ENCODE assay signal across 32 cellular contexts in genomic region chr7:157730614-157731013, GRCh38.
"Had no signal": no experiment of that assay in that cellular context is flagged by ENCODE, and none has a peak within 500 bp of the region (broad histone marks: within the 10 kb centered on the region; RNA-seq: fewer than 3 reads in every experiment).

No MANE protein-coding gene starts in this region.

- H3K27me3 Mint-ChIP-seq: activated CD4-positive, alpha-beta T cell treated with anti-CD3 and anti-CD28 coated beads, Interleukin-2, amount 10 ng/mL, durations not matched to agents 24 days and 14 days; activated CD8-positive, alpha-beta T cell treated with anti-CD3 and anti-CD28 coated beads for 36 hours; activated naive CD8-positive, alpha-beta T cell treated with anti-CD3 and anti-CD28 coated beads, Interleukin-2, amount 50 U/mL, for 24 hours had no signal

- ATAC-seq: activated CD8-positive, alpha-beta T cell treated with anti-CD3 and anti-CD28 coated beads for 36 hours; activated naive CD8-positive, alpha-beta T cell treated with anti-CD3 and anti-CD28 coated beads, Interleukin-2, amount 50 U/mL, for 24 hours; SK-N-SH treated with all-trans-retinoic acid at 6 μM for 48 hours had no signal

- H3K9me3 Mint-ChIP-seq: activated CD4-positive, alpha-beta T cell treated with anti-CD3 and anti-CD28 coated beads, Interleukin-2, amount 10 ng/mL, durations not matched to agents 24 days and 14 days; activated CD8-positive, alpha-beta T cell treated with anti-CD3 and anti-CD28 coated beads for 36 hours; activated naive CD4-positive, alpha-beta T cell treated with anti-CD3 and anti-CD28 coated beads, Interleukin-2, amount 10 ng/mL, durations not matched to agents 7 days and 5 days; activated naive CD8-positive, alpha-beta T cell treated with anti-CD3 and anti-CD28 coated beads, Interleukin-2, amount 50 U/mL, for 24 hours had no signal

- H3K4me1 Mint-ChIP-seq: activated CD4-positive, alpha-beta T cell treated with anti-CD3 and anti-CD28 coated beads, Interleukin-2, amount 10 ng/mL, durations not matched to agents 24 days and 14 days; activated naive CD4-positive, alpha-beta T cell treated with anti-CD3 and anti-CD28 coated beads, Interleukin-2, amount 10 ng/mL, durations not matched to agents 7 days and 5 days; activated naive CD8-positive, alpha-beta T cell treated with anti-CD3 and anti-CD28 coated beads, Interleukin-2, amount 50 U/mL, for 24 hours had no signal

- H3K9me3 ChIP-seq: MG63, Peyer's patch had no signal

- H3K4me3 Mint-ChIP-seq: activated CD4-positive, alpha-beta T cell treated with anti-CD3 and anti-CD28 coated beads, Interleukin-2, amount 10 ng/mL, durations not matched to agents 24 days and 14 days; activated CD8-positive, alpha-beta T cell treated with anti-CD3 and anti-CD28 coated beads for 36 hours; activated naive CD4-positive, alpha-beta T cell treated with anti-CD3 and anti-CD28 coated beads, Interleukin-2, amount 10 ng/mL, durations not matched to agents 7 days and 5 days; activated naive CD8-positive, alpha-beta T cell; activated naive CD8-positive, alpha-beta T cell treated with anti-CD3 and anti-CD28 coated beads, Interleukin-2, amount 50 U/mL, for 24 hours had no signal

- DNase-seq: activated CD4-positive, alpha-beta T cell treated with anti-CD3 and anti-CD28 coated beads for 1 hour; activated CD4-positive, alpha-beta T cell treated with anti-CD3 and anti-CD28 coated beads, Interleukin-2, amount 10 ng/mL, durations not matched to agents 24 days and 14 days; activated CD4-positive, alpha-beta T cell treated with anti-CD3 and anti-CD28 coated beads, Interleukin-2, amount 50 U/mL, for 4 hours; activated CD4-positive, CD25-positive, alpha-beta regulatory T cell; activated CD8-positive, alpha-beta T cell treated with anti-CD3 and anti-CD28 coated beads for 36 hours; activated naive CD4-positive, alpha-beta T cell treated with anti-CD3 and anti-CD28 coated beads, Interleukin-2, amount 10 ng/mL, durations not matched to agents 7 days and 5 days; activated naive CD8-positive, alpha-beta T cell treated with anti-CD3 and anti-CD28 coated beads, Interleukin-2, amount 50 U/mL, for 24 hours; activated T-cell treated with anti-CD3 and anti-CD28 coated beads, Interleukin-2, amount 50 U/mL, for 1 hour; amniotic stem cell; aorta; brain microvascular endothelial cell; central memory CD4-positive, alpha-beta T cell; Kasumi-1; KG1; MG63; NCI-H1048; NCI-H1105 treated with DMSO at 0.1 percent for 48 hours; NCI-H1436; NCI-H1694; NCI-H1930; NCI-H2081 treated with DMSO at 0.1 percent for 48 hours; NCI-H345; NCI-H524 treated with DMSO at 0.1 percent for 48 hours; Peyer's patch; RPMI8226; SIG-M5; SW 1271; T-helper 1 cell; T-helper 9 cell; WERI-Rb-1 had no signal

- H3K4me1 ChIP-seq: Peyer's patch had no signal

- H3K4me3 ChIP-seq: MG63, Peyer's patch had no signal

- H3K27ac ChIP-seq: brain microvascular endothelial cell, Peyer's patch, WERI-Rb-1 had no signal

- H3K36me3 Mint-ChIP-seq: activated naive CD4-positive, alpha-beta T cell treated with anti-CD3 and anti-CD28 coated beads, Interleukin-2, amount 10 ng/mL, durations not matched to agents 7 days and 5 days; activated naive CD8-positive, alpha-beta T cell had no signal

- H3K27ac Mint-ChIP-seq: activated CD4-positive, alpha-beta T cell treated with anti-CD3 and anti-CD28 coated beads, Interleukin-2, amount 10 ng/mL, durations not matched to agents 24 days and 14 days; activated CD8-positive, alpha-beta T cell treated with anti-CD3 and anti-CD28 coated beads for 36 hours; activated naive CD4-positive, alpha-beta T cell treated with anti-CD3 and anti-CD28 coated beads, Interleukin-2, amount 10 ng/mL, durations not matched to agents 7 days and 5 days; activated naive CD8-positive, alpha-beta T cell; activated naive CD8-positive, alpha-beta T cell treated with anti-CD3 and anti-CD28 coated beads, Interleukin-2, amount 50 U/mL, for 24 hours had no signal

- H3K27me3 ChIP-seq: brain microvascular endothelial cell, MG63, Peyer's patch had no signal

- H3K36me3 ChIP-seq: brain microvascular endothelial cell, MG63, Peyer's patch, WERI-Rb-1 had no signal
